Comparison of ENCODE assay signal across 21 cellular contexts in the genomic region with DNA sequence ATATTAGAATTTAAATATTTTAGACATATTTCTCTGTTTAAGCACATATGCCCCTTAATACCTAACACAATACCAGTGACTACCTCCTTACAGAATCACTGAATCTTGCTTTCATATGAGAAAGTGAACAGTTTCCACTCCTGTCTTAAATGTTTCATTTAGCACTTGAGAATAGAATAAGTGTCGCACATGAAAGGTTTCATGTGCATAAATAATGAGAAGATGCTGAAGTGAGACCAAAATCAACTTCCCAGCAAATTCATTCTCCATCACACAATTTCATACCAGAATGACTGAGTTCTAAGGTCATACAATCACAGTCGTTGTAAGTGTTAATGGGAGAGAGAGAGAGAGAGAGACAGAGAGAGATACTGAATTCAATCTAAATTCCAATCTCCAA. TPM values are rescaled to one million over a fixed set of nuclear protein-coding genes. Genes with fewer than 3 reads are reported as not detected.
DNase-seq lines count a peak whose midpoint lies in the region; ATAC-seq, FAIRE-seq and TF ChIP-seq lines count a peak whose summit lies in the region.
"Had no signal": no experiment of that assay in that cellular context is flagged by ENCODE, and none has a peak within 500 bp of the region (broad histone marks: within the 10 kb centered on the region; RNA-seq: fewer than 3 reads in every experiment).

No MANE protein-coding gene starts in this region.

- H3K27ac ChIP-seq in HepG2 (ENCODE audit: extremely low read length, insufficient read depth, low read length) (no peak overlapping the region), right lobe of liver (no peak overlapping the region), OCI-LY7 (ENCODE audit: low read depth, low read length, poor library complexity, severe bottlenecking) (no peak overlapping the region)
- H3K27ac ChIP-seq: HL-60 had no signal

- CTCF ChIA-PET in HepG2 (lab: Yijun Ruan, JAX; ENCODE audit: low intra/inter-chr PET ratio, low total read pairs), result no interaction called here
- CTCF ChIA-PET in OCI-LY7 (lab: Charles Lee; ENCODE audit: unreplicated experiment), result no interaction called here

- no peak overlapping the region for H3K4me3 ChIP-seq in HepG2 (replicated peaks in 1 of 3; ENCODE audit: insufficient read depth in 1 of 3, low read depth in 2 of 3, low read length in 3 of 3)
- no peak overlapping the region for H3K4me3 ChIP-seq in right lobe of liver
- H3K4me3 ChIP-seq in OCI-LY7 (ENCODE audit: low read depth, low read length, poor library complexity, severe bottlenecking), result no peak overlapping the region
- H3K4me3 ChIP-seq: HAP-1, MG63 had no signal

- no peak for FAIRE-seq in HepG2 (lab: Jason Lieb, UNC)

- H3K27me3 ChIP-seq in HepG2 (ENCODE audit: control insufficient read depth in 1 of 2, insufficient read depth in 2 of 2, low read length in 2 of 2) (no peaks in the 10 kb centered on the region), right lobe of liver (no peaks in the 10 kb centered on the region)
- H3K27me3 ChIP-seq: MG63 had no signal

- peak overlapping the region; percentile 85 for H3K27ac Mint-ChIP-seq in chondrocyte (ENCODE audit: unreplicated experiment)
- H3K27ac Mint-ChIP-seq: CD4-positive, alpha-beta T cell; IgD-negative memory B cell had no signal

- no peak overlapping the region for H3K9ac ChIP-seq in HepG2 (ENCODE audit: insufficient read depth, low read depth, low read length)

- BruUV-seq in HepG2 (replicated peaks; lab: Mats Ljungman, UMichigan), result no TSS peak
- no TSS peak for BruUV-seq in OCI-LY7 (replicated peaks; lab: Mats Ljungman, UMichigan)

- no peaks in the 10 kb centered on the region for H3K9me2 ChIP-seq in OCI-LY7 (ENCODE audit: insufficient read depth, low read length)

- H3K79me2 ChIP-seq in HepG2 (ENCODE audit: insufficient read depth, low read length) (no peaks in the 10 kb centered on the region), OCI-LY7 (ENCODE audit: insufficient read depth, low read depth, low read length) (no peaks in the 10 kb centered on the region)

- WGBS in HepG2 (ENCODE audit: low lambda C conversion rate), result 86% methylated on average over 2 of the region's 2 CpGs
- 79% methylated on average over 2 of the region's 2 CpGs for WGBS in right lobe of liver (ENCODE audit: insufficient coverage, low coverage, low lambda C conversion rate, missing lambda C conversion rate)

- peaks cover 81% of the 10 kb centered on the region for H3K4me1 Mint-ChIP-seq in chondrocyte (ENCODE audit: low read depth)
- H3K4me1 Mint-ChIP-seq: IgD-negative memory B cell had no signal

- POLR2A ChIA-PET in HepG2 (lab: Yijun Ruan, JAX), result no interaction called here
- POLR2A ChIA-PET in OCI-LY7 (lab: Charles Lee), result no interaction called here

- H3K27me3 Mint-ChIP-seq in chondrocyte (ENCODE audit: low read depth), result no peaks in the 10 kb centered on the region
- H3K27me3 Mint-ChIP-seq: CD4-positive, alpha-beta T cell; IgD-negative memory B cell had no signal

- TF ChIP-seq POLR2A in HepG2 (IDR thresholded peaks at IDR 0.05; ENCODE audit: insufficient read depth in 1 of 2, low read depth in 2 of 2, low read length in 2 of 2), result no peak
- no peak for TF ChIP-seq POLR2A in right lobe of liver (IDR thresholded peaks at IDR 0.05)

- H3K9me3 ChIP-seq in HepG2 (ENCODE audit: low read length) (no peaks in the 10 kb centered on the region), right lobe of liver (no peaks in the 10 kb centered on the region), OCI-LY7 (ENCODE audit: low read length) (no peaks in the 10 kb centered on the region)
- H3K9me3 ChIP-seq: HAP-1, MG63 had no signal

- ATAC-seq in HepG2 (no peak), right lobe of liver (no peak), GM19455 (IDR thresholded peaks at IDR 0.05; ENCODE audit: unreplicated experiment) (no peak)

- H3K9me3 Mint-ChIP-seq in chondrocyte (ENCODE audit: low read depth), result no peaks in the 10 kb centered on the region
- H3K9me3 Mint-ChIP-seq: CD4-positive, alpha-beta T cell; IgD-negative memory B cell had no signal

- no peaks in the 10 kb centered on the region for H3K4me1 ChIP-seq in HepG2 (ENCODE audit: insufficient read depth, low read length)
- no peaks in the 10 kb centered on the region for H3K4me1 ChIP-seq in right lobe of liver
- no peaks in the 10 kb centered on the region for H3K4me1 ChIP-seq in OCI-LY7 (ENCODE audit: insufficient read depth, low read length, poor library complexity, severe bottlenecking)

- H3K4me2 ChIP-seq in HepG2 (ENCODE audit: low read depth, low read length), result no peak overlapping the region
- H3K4me2 ChIP-seq in OCI-LY7 (ENCODE audit: low read length), result no peak overlapping the region

- peaks cover 39 to 73% of the 10 kb centered on the region in 2 experiments for H3K36me3 ChIP-seq in HepG2 (replicated peaks in 1 of 2; ENCODE audit: control insufficient read depth in 1 of 2, insufficient read depth in 2 of 2, low read length in 2 of 2)
- peaks cover 4 to 79% (median 42%) of the 10 kb centered on the region in 4 donors for H3K36me3 ChIP-seq in right lobe of liver
- peaks cover 80% of the 10 kb centered on the region for H3K36me3 ChIP-seq in OCI-LY7 (ENCODE audit: insufficient read depth, low read length)

- peaks cover 77% of the 10 kb centered on the region for H3K36me3 Mint-ChIP-seq in chondrocyte (ENCODE audit: low read depth)

- H3K4me3 Mint-ChIP-seq in chondrocyte (ENCODE audit: unreplicated experiment), result no peak overlapping the region
- H3K4me3 Mint-ChIP-seq: CD4-positive, alpha-beta T cell; IgD-negative memory B cell had no signal

- no peak for TF ChIP-seq CTCF in HepG2 (CRISPR knock-in tag; IDR thresholded peaks at IDR 0.05)
- no peak for TF ChIP-seq CTCF in right lobe of liver (IDR thresholded peaks at IDR 0.05)
- TF ChIP-seq CTCF in chondrocyte (IDR thresholded peaks at IDR 0.05), result no peak
- TF ChIP-seq CTCF in OCI-LY7 (conservative IDR thresholded peaks at IDR 0.05; ENCODE audit: low read length), result no peak

- H2AFZ ChIP-seq in HepG2 (ENCODE audit: low read length) (no peak overlapping the region), OCI-LY7 (ENCODE audit: low read length) (no peak overlapping the region)

- H4K20me1 ChIP-seq in HepG2 (ENCODE audit: insufficient read depth, low read length), result peaks cover 36% of the 10 kb centered on the region
- H4K20me1 ChIP-seq in OCI-LY7 (ENCODE audit: insufficient read depth, low read length), result no peaks in the 10 kb centered on the region

- TF ChIP-seq RAD21 in HepG2 (CRISPR knock-in tag; IDR thresholded peaks at IDR 0.05), result no peak

- in situ Hi-C loops in HepG2 (cut with HindIII; ENCODE audit: extremely low pct_ligation_motif_present, low pct_unique_long_range_greater_than_20kb), result no loop called here

- DNase-seq in HepG2 (ENCODE audit: low spot score) (no peak), right lobe of liver (no peak), chondrocyte (ENCODE audit: low spot score) (no peak), iris pigment epithelial cell (ENCODE audit: low read depth) (peak; percentile 17), OCI-LY7 (ENCODE audit: low spot score) (no peak), GF-D8 (lab: John Stamatoyannopoulos, UW) (no peak), NCI-H2196 (lab: John Stamatoyannopoulos, UW; ENCODE audit: unreplicated experiment) (no peak)
- DNase-seq: 8988T; CD4-positive, alpha-beta T cell; Karpas-422; MG63; NCI-H1048; NCI-H1436; NCI-H2029; NCI-H748 treated with DMSO at 0.1 percent for 48 hours; NK-92 treated with Interleukin-12 subunit alpha and Interleukin-12 subunit beta, amount 100 ng/mL, for 24 hours; Right ventricle myocardium superior had no signal

- TF ChIP-seq EP300 in HepG2 (IDR thresholded peaks at IDR 0.05; ENCODE audit: low read depth in 2 of 2, low read length in 2 of 2) (no peak), HepG2 (CRISPR knock-in tag; IDR thresholded peaks at IDR 0.05; ENCODE audit: borderline replicate concordance) (no peak)

- intact Hi-C loops in HepG2 (cut with micrococcal nuclease; ENCODE audit: unreplicated experiment) (no loop called here), right lobe of liver (cut with DNase I) (loop anchor here in 1 of 2 donors (5.0 kb wide), 1 partner anchor 44 kb away; no protein-coding TSS in a partner anchor), OCI-LY7 (cut with micrococcal nuclease; ENCODE audit: unreplicated experiment) (no loop called here)

TF ChIP-seq in HepG2, 621 proteins besides CTCF, POLR2A, EP300 and RAD21 (continues in another document):
- TF ChIP-seq POLR2AphosphoS5 (IDR thresholded peaks at IDR 0.05; ENCODE audit: low read depth, low read length), result peak; percentile 21; the same call in 1 of the 2 replicates
- no peak for TF ChIP-seq RORA (CRISPR knock-in tag; IDR thresholded peaks at IDR 0.05)

RNA-seq across cellular contexts. Expression of gene ATIC, which starts 51.2 kb away (rescaled TPM):
- 89.8 and 276 TPM in 2 replicates for total RNA-seq in HepG2 (2016; rRNA removed; fragmentation: Illumina TruSeq; extraction: Trizol)
- 41.3 and 50.0 TPM in 2 replicates for total RNA-seq in HepG2 (2016; cell fraction: cytosol; rRNA removed; fragmentation: Illumina TruSeq; extraction: Trizol; ENCODE audit: low read depth)
- total RNA-seq in HepG2 (2016; cell fraction: insoluble cytoplasmic fraction; rRNA removed; fragmentation: Illumina TruSeq; extraction: Trizol), result 74.0 and 293 TPM in 2 replicates
- 89.3 and 106 TPM in 2 replicates for total RNA-seq in HepG2 (2016; cell fraction: membrane; rRNA removed; fragmentation: Illumina TruSeq; extraction: Trizol)
- 158 and 178 TPM in 2 replicates for total RNA-seq in HepG2 (2016; cell fraction: nucleus; rRNA removed; fragmentation: Illumina TruSeq; extraction: Trizol)
- polyA plus RNA-seq in HepG2 (2011; rRNA removed), result 140 and 146 TPM in 2 replicates
- 118 and 158 TPM in 2 replicates for polyA plus RNA-seq in HepG2 (2011; cell fraction: cytosol; rRNA removed)
- polyA plus RNA-seq in HepG2 (2011; cell fraction: nucleus; rRNA removed), result 146 and 172 TPM in 2 replicates
- 332 and 337 TPM in 2 replicates for polyA plus RNA-seq in HepG2 (2012)
- polyA plus RNA-seq in HepG2 (2016; cell fraction: cytosol; fragmentation: Illumina TruSeq; extraction: Trizol; ENCODE audit: low read depth), result 84.7 and 87.1 TPM in 2 replicates
- polyA plus RNA-seq in HepG2 (2016; cell fraction: insoluble cytoplasmic fraction; fragmentation: Illumina TruSeq; extraction: Trizol; ENCODE audit: low read depth), result 500 and 505 TPM in 2 replicates
- 128 and 133 TPM in 2 replicates for polyA plus RNA-seq in HepG2 (2016; cell fraction: membrane; fragmentation: Illumina TruSeq; extraction: Trizol; ENCODE audit: low read depth)
- polyA plus RNA-seq in HepG2 (2016; cell fraction: nucleus; fragmentation: Illumina TruSeq; extraction: Trizol; ENCODE audit: insufficient read depth, low read depth), result 347 and 358 TPM in 2 replicates
- 138 and 191 TPM in 2 replicates for polyA minus RNA-seq in HepG2 (2011; rRNA and poly(A)+ RNA removed; ENCODE audit: low replicate concordance)
- polyA minus RNA-seq in HepG2 (2011; cell fraction: cytosol; rRNA and poly(A)+ RNA removed), result 177 and 194 TPM in 2 replicates
- 127 and 162 TPM in 2 replicates for polyA minus RNA-seq in HepG2 (2011; cell fraction: nucleus; rRNA and poly(A)+ RNA removed)
- total RNA-seq in right lobe of liver, result 10 to 100 TPM; 38.8 to 57.3 (median 43.0) TPM
- 77.0 to 109 TPM (median 77.7 TPM) in 3 replicates for total RNA-seq in chondrocyte
- 60.8 and 66.6 TPM in 2 replicates for total RNA-seq in OCI-LY7 (2014; rRNA removed; shearing (Covaris generic))
- 224 and 225 TPM in 2 replicates for total RNA-seq in OCI-LY7 (2022)
